In the genomic region with DNA sequence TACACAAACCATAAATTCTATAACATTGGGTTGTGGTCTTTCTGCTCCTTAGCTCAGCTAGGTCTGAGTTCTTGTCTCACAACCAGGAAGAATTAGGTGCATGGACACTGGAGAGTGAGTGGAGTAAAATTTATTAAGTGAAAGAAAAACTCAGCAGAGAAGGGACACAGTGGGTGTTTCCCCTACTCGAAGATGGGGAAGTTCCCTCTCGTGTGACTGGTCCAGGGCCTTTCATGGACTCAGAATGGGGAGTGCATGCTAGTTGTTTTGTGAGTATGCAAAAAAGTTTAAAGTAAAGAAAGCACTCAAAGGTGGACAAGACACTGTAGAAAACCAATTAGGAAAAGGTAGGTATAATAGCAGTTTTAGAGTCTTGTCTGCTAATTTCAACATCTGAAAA, we compare ENCODE assay signal across 18 cellular contexts.
DNase-seq lines count a peak whose midpoint lies in the region; ATAC-seq and TF ChIP-seq lines count a peak whose summit lies in the region.
"Had no signal": no experiment of that assay in that cellular context is flagged by ENCODE, and none has a peak within 500 bp of the region (broad histone marks: within the 10 kb centered on the region; RNA-seq: fewer than 3 reads in every experiment).

No MANE protein-coding gene starts in this region.

- ATAC-seq in GM19463 (IDR thresholded peaks at IDR 0.05; ENCODE audit: unreplicated experiment) = peak; percentile 68

- H4K20me1 ChIP-seq in MM.1S (ENCODE audit: insufficient read depth, low read length) = no peaks in the 10 kb centered on the region
- H4K20me1 ChIP-seq: BLaER1 had no signal

- intact Hi-C loops in dorsolateral prefrontal cortex (cut with DNase I) = no loop called here

- H3K4me1 ChIP-seq in MM.1S (ENCODE audit: low read length) = 0 out of 2 replicates have a peak, but pooled peaks cover 3% of the 10 kb centered on the region
- H3K4me1 ChIP-seq: BLaER1, HAP-1 had no signal

- H3K36me3 ChIP-seq in MM.1S (replicated peaks; ENCODE audit: insufficient read depth, low read length) = no peaks in the 10 kb centered on the region
- H3K36me3 ChIP-seq: BLaER1, HAP-1 had no signal

- TF ChIP-seq CTCF in GM10248 (IDR thresholded peaks at IDR 0.05; ENCODE audit: control extremely low read depth, extremely low read depth, low read depth, missing control alignments) = no peak
- TF ChIP-seq CTCF in GM13977 (IDR thresholded peaks at IDR 0.05; ENCODE audit: extremely low read depth, insufficient read depth, missing control alignments) = no peak
- no peak for TF ChIP-seq CTCF in MM.1S (IDR thresholded peaks at IDR 0.05; ENCODE audit: low read length)
- TF ChIP-seq CTCF in dorsolateral prefrontal cortex (IDR thresholded peaks at IDR 0.05 in 54 of 56, conservative IDR thresholded peaks at IDR 0.05 in 2 of 56; ENCODE audit: low read depth in 1 of 56, partially characterized antibody in 56 of 56) = no peak

- no peak overlapping the region for H3K9ac ChIP-seq in MM.1S (ENCODE audit: low read length)
- H3K9ac ChIP-seq: BLaER1, GM23248 had no signal

- H3K27ac ChIP-seq in MM.1S (ENCODE audit: low read length) = no peak overlapping the region
- no peak overlapping the region for H3K27ac ChIP-seq in dorsolateral prefrontal cortex
- H3K27ac ChIP-seq: BLaER1, GM23248 had no signal

- H3K4me3 ChIP-seq in MM.1S (ENCODE audit: low read length) = no peak overlapping the region
- H3K4me3 ChIP-seq in dorsolateral prefrontal cortex = no peak overlapping the region
- H3K4me3 ChIP-seq: BLaER1, GM23248, HAP-1 had no signal

- DNase-seq in GM10248 (ENCODE audit: extremely low spot score) = peak; percentile 27
- peak; percentile 15 for DNase-seq in GM13977 (ENCODE audit: low spot score)
- DNase-seq in MM.1S = peak; percentile 44
- DNase-seq in dorsolateral prefrontal cortex = no peak
- DNase-seq in HCEC 1CT = no peak
- DNase-seq in medulla oblongata (ENCODE audit: extremely low spot score) = no peak
- DNase-seq in NCI-H1105 treated with DMSO at 0.1 percent for 48 hours (lab: John Stamatoyannopoulos, UW) = no peak
- DNase-seq: 8988T; CD4-positive, alpha-beta memory T cell; DMS153; DMS79 treated with DMSO at 0.1 percent for 48 hours; GF-D8; GM23248; Kasumi-1; KG1 had no signal

- no peaks in the 10 kb centered on the region for H3K27me3 ChIP-seq in MM.1S (replicated peaks; ENCODE audit: insufficient read depth, low read length)
- H3K27me3 ChIP-seq in dorsolateral prefrontal cortex = peaks cover 0 to 11% (median 0%) of the 10 kb centered on the region in 45 donors
- H3K27me3 ChIP-seq: BLaER1 had no signal

- H3K9me2 ChIP-seq in MM.1S (replicated peaks; ENCODE audit: insufficient read depth, low read length) = no peaks in the 10 kb centered on the region

- no peaks in the 10 kb centered on the region for H3K9me3 ChIP-seq in MM.1S (replicated peaks; ENCODE audit: insufficient read depth, low read length)

- CTCF ChIA-PET in GM10248 (lab: Yijun Ruan, JAX) = no interaction called here

- H2AFZ ChIP-seq in MM.1S (ENCODE audit: low read length) = no peak overlapping the region
- H2AFZ ChIP-seq: GM23248 had no signal

- H3K79me2 ChIP-seq in MM.1S (ENCODE audit: low read length) = no peaks in the 10 kb centered on the region

- POLR2A ChIA-PET in GM10248 (lab: Yijun Ruan, JAX) = no interaction called here

- peak overlapping the region; percentile 16; the same call in 1 of the 2 replicates for H3K4me2 ChIP-seq in MM.1S (ENCODE audit: low read depth, low read length)
- H3K4me2 ChIP-seq: BLaER1 had no signal

- no peaks in the 10 kb centered on the region for H3F3A ChIP-seq in MM.1S (ENCODE audit: insufficient read depth, low read length)

- in situ Hi-C loops in GM13977 (cut with MboI; ENCODE audit: low pct_unique_long_range_greater_than_20kb, low sequenced_read_pairs, unreplicated experiment) = no loop called here

Comparison
In these comparisons a context has a peak if more than half of its experiments do, and no peak if none do; other contexts are left out.
1. DNase-seq: peak in GM10248 (single experiment), GM13977 (single experiment) and MM.1S (single experiment); none in dorsolateral prefrontal cortex (0 of 10), HCEC 1CT (single experiment), medulla oblongata (single experiment) and NCI-H1105 treated with DMSO at 0.1 percent for 48 hours (single experiment).